13 cellular contexts compared by ENCODE assay signal in genomic region chr11:134275188-134275533, GRCh38. TPM values are rescaled to one million over a fixed set of nuclear protein-coding genes. Genes with fewer than 3 reads are reported as not detected.
A peak's percentile ranks its signal among the peaks of the same experiment; 100 is the strongest.
DNase-seq lines count a peak whose midpoint lies in the region; ATAC-seq, FAIRE-seq and TF ChIP-seq lines count a peak whose summit lies in the region.
"Had no signal": no experiment of that assay in that cellular context is flagged by ENCODE, and none has a peak within 500 bp of the region (broad histone marks: within the 10 kb centered on the region; RNA-seq: fewer than 3 reads in every experiment).

No MANE protein-coding gene starts in this region.

- H3K36me3 ChIP-seq in keratinocyte (ENCODE audit: control insufficient read depth in 2 of 2, extremely low read depth in 1 of 2, insufficient read depth in 2 of 2, low read length in 2 of 2): peaks cover 0 to 1% of the 10 kb centered on the region in 2 experiments
- H3K36me3 ChIP-seq: tibial artery had no signal

- H3K4me1 ChIP-seq in keratinocyte (ENCODE audit: control insufficient read depth, extremely low read depth, insufficient read depth, low read length): peaks cover 11% of the 10 kb centered on the region

- peak overlapping the region; percentile 90 for H2AFZ ChIP-seq in keratinocyte (ENCODE audit: control insufficient read depth, low read length)

- H3K27me3 ChIP-seq in keratinocyte (ENCODE audit: control insufficient read depth, extremely low read depth, insufficient read depth, low read length): no peaks in the 10 kb centered on the region

- H3K9me1 ChIP-seq in keratinocyte (ENCODE audit: control insufficient read depth, extremely low read depth, insufficient read depth, low read length): no peaks in the 10 kb centered on the region

- dilution Hi-C loops in keratinocyte (cut with MboI; ENCODE audit: extremely low pct_ligation_motif_present, low sequenced_read_pairs): no loop called here

- no peak for DNase-seq in activated naive CD4-positive, alpha-beta T cell (lab: John Stamatoyannopoulos, UW)
- DNase-seq in activated naive CD4-positive, alpha-beta T cell treated with anti-CD3 and anti-CD28 coated beads, Interleukin-2, amount 50 U/mL, for 72 hours (ENCODE audit: low spot score in 2 of 2): no peak
- DNase-seq in keratinocyte (ENCODE audit: low read depth, low spot score): no peak
- DNase-seq in nucleus accumbens (lab: John Stamatoyannopoulos, UW): no peak
- no peak for DNase-seq in NCI-H446 (lab: John Stamatoyannopoulos, UW)
- DNase-seq in NCI-H2227 (lab: John Stamatoyannopoulos, UW; ENCODE audit: unreplicated experiment): no peak
- DNase-seq: AML-193, NCI-H187 treated with DMSO at 0.1 percent for 48 hours, occipital lobe, tibial artery had no signal

- peak overlapping the region; percentile 92 for H3K4me3 Mint-ChIP-seq in activated naive CD4-positive, alpha-beta T cell treated with anti-CD3 and anti-CD28 coated beads, Interleukin-2, amount 50 U/mL, for 24 hours

- peak overlapping the region; percentile 63 for H3K4me2 ChIP-seq in keratinocyte (ENCODE audit: control insufficient read depth, extremely low read depth, insufficient read depth, low read depth, low read length)

- no peaks in the 10 kb centered on the region for H3K9me3 Mint-ChIP-seq in activated naive CD4-positive, alpha-beta T cell treated with anti-CD3 and anti-CD28 coated beads, Interleukin-2, amount 50 U/mL, for 24 hours
- no peaks in the 10 kb centered on the region for H3K9me3 Mint-ChIP-seq in activated naive CD4-positive, alpha-beta T cell treated with anti-CD3 and anti-CD28 coated beads, Interleukin-2, amount 50 U/mL, for 72 hours

- H3K27ac Mint-ChIP-seq in activated naive CD4-positive, alpha-beta T cell treated with anti-CD3 and anti-CD28 coated beads, Interleukin-2, amount 50 U/mL, for 24 hours: peak overlapping the region; percentile 89
- peak overlapping the region; percentile 88 to 97 for H3K27ac Mint-ChIP-seq in activated naive CD4-positive, alpha-beta T cell treated with anti-CD3 and anti-CD28 coated beads, Interleukin-2, amount 50 U/mL, for 72 hours

- H4K20me1 ChIP-seq in keratinocyte (ENCODE audit: control insufficient read depth, extremely low read depth, insufficient read depth, low read length): no peaks in the 10 kb centered on the region

- H3K27me3 Mint-ChIP-seq in activated naive CD4-positive, alpha-beta T cell treated with anti-CD3 and anti-CD28 coated beads, Interleukin-2, amount 50 U/mL, for 24 hours: peaks cover 3% of the 10 kb centered on the region

- peak overlapping the region; percentile 76 for H3K9ac ChIP-seq in keratinocyte (ENCODE audit: control insufficient read depth, extremely low read depth, insufficient read depth, low read length)

- TF ChIP-seq CTCF in keratinocyte (optimal IDR thresholded peaks at IDR 0.05 in 1 of 3, IDR thresholded peaks at IDR 0.05 in 1 of 3, conservative IDR thresholded peaks at IDR 0.05 in 1 of 3; ENCODE audit: extremely low read depth in 1 of 3, insufficient read depth in 2 of 3, low read length in 3 of 3): no peak

- H3K79me2 ChIP-seq in keratinocyte (ENCODE audit: control insufficient read depth, insufficient read depth, low read length): peaks cover 16% of the 10 kb centered on the region

- H3K27ac ChIP-seq in keratinocyte (ENCODE audit: control insufficient read depth, insufficient read depth, low read length): peak overlapping the region; percentile 41
- H3K27ac ChIP-seq: tibial artery had no signal

- no peak for ATAC-seq in activated naive CD4-positive, alpha-beta T cell treated with anti-CD3 and anti-CD28 coated beads, Interleukin-2, amount 50 U/mL, for 72 hours
- ATAC-seq in HG02973 (IDR thresholded peaks at IDR 0.05; ENCODE audit: unreplicated experiment): no peak

- H3K9me3 ChIP-seq in keratinocyte (ENCODE audit: control insufficient read depth, low read depth, low read length): no peaks in the 10 kb centered on the region

- peak overlapping the region; percentile 67 to 93 (median 68) for H3K4me3 ChIP-seq in keratinocyte (ENCODE audit: control insufficient read depth in 2 of 3, extremely low read depth in 1 of 3, insufficient read depth in 2 of 3, low read depth in 1 of 3, low read length in 3 of 3)

- H3K36me3 Mint-ChIP-seq in activated naive CD4-positive, alpha-beta T cell treated with anti-CD3 and anti-CD28 coated beads, Interleukin-2, amount 50 U/mL, for 24 hours: peaks cover 3% of the 10 kb centered on the region
- H3K36me3 Mint-ChIP-seq in activated naive CD4-positive, alpha-beta T cell treated with anti-CD3 and anti-CD28 coated beads, Interleukin-2, amount 50 U/mL, for 72 hours: peaks cover 11 to 20% of the 10 kb centered on the region in 2 donors

- peaks cover 58% of the 10 kb centered on the region for H3K4me1 Mint-ChIP-seq in activated naive CD4-positive, alpha-beta T cell treated with anti-CD3 and anti-CD28 coated beads, Interleukin-2, amount 50 U/mL, for 24 hours

- no peak for FAIRE-seq in keratinocyte (lab: Jason Lieb, UNC)
- FAIRE-seq: endometrium had no signal

RNA-seq across cellular contexts. Expression of gene GLB1L3, which starts 1.0 kb away (rescaled TPM):
- 10 to 100 TPM in 1 of 2 donors, 1 to 10 TPM in 1; 7.3 to 19.3 TPM for total RNA-seq in activated naive CD4-positive, alpha-beta T cell treated with anti-CD3 and anti-CD28 coated beads, Interleukin-2, amount 50 U/mL, for 72 hours
- polyA plus RNA-seq in keratinocyte: 2.2 to 4.6 TPM (median 3.0 TPM) in 3 replicates
- 1.4 TPM for polyA plus RNA-seq in keratinocyte (2011; ENCODE audit: low read depth)
- polyA plus RNA-seq in keratinocyte (2011; cell fraction: cytosol; rRNA removed): 1.7 and 1.9 TPM in 2 replicates
- polyA plus RNA-seq in keratinocyte (2011; cell fraction: nucleus; rRNA removed): 16.2 and 20.9 TPM in 2 replicates
- polyA plus RNA-seq in keratinocyte (2012; ENCODE audit: low replicate concordance): 2.8 and 4.0 TPM in 2 replicates
- polyA minus RNA-seq in keratinocyte: 1.5 to 2.6 TPM (median 2.5 TPM) in 3 replicates
- 1.9 TPM for polyA minus RNA-seq in keratinocyte (2011; cell fraction: cytosol; rRNA and poly(A)+ RNA removed)
- polyA minus RNA-seq in keratinocyte (2011; cell fraction: nucleus; rRNA and poly(A)+ RNA removed): 5.9 and 6.9 TPM in 2 replicates

RNA-seq across cellular contexts. Expression of gene ACAD8, which starts 21.8 kb away (rescaled TPM):
- total RNA-seq in activated naive CD4-positive, alpha-beta T cell treated with anti-CD3 and anti-CD28 coated beads, Interleukin-2, amount 50 U/mL, for 72 hours: 10 to 100 TPM; 19.2 to 25.2 TPM
- polyA plus RNA-seq in keratinocyte: 18.2 to 21.7 TPM (median 20.6 TPM) in 3 replicates
- 14.1 TPM for polyA plus RNA-seq in keratinocyte (2011; ENCODE audit: low read depth)
- 11.8 and 12.8 TPM in 2 replicates for polyA plus RNA-seq in keratinocyte (2011; cell fraction: cytosol; rRNA removed)
- 54.5 and 71.6 TPM in 2 replicates for polyA plus RNA-seq in keratinocyte (2011; cell fraction: nucleus; rRNA removed)
- 14.3 and 27.2 TPM in 2 replicates for polyA plus RNA-seq in keratinocyte (2012; ENCODE audit: low replicate concordance)
- polyA minus RNA-seq in keratinocyte: 13.0 to 16.7 TPM (median 14.9 TPM) in 3 replicates
- polyA minus RNA-seq in keratinocyte (2011; cell fraction: cytosol; rRNA and poly(A)+ RNA removed): 10.4 TPM
- polyA minus RNA-seq in keratinocyte (2011; cell fraction: nucleus; rRNA and poly(A)+ RNA removed): 9.9 and 17.2 TPM in 2 replicates

RNA-seq across cellular contexts. Expression of gene THYN1, which starts 22.0 kb away (rescaled TPM):
- 10 to 100 TPM; 81.4 to 85.0 TPM for total RNA-seq in activated naive CD4-positive, alpha-beta T cell treated with anti-CD3 and anti-CD28 coated beads, Interleukin-2, amount 50 U/mL, for 72 hours
- 33.9 to 47.9 TPM (median 45.8 TPM) in 3 replicates for polyA plus RNA-seq in keratinocyte
- 22.3 TPM for polyA plus RNA-seq in keratinocyte (2011; ENCODE audit: low read depth)
- 30.5 and 40.3 TPM in 2 replicates for polyA plus RNA-seq in keratinocyte (2011; cell fraction: cytosol; rRNA removed)
- 26.0 and 33.3 TPM in 2 replicates for polyA plus RNA-seq in keratinocyte (2011; cell fraction: nucleus; rRNA removed)
- polyA plus RNA-seq in keratinocyte (2012; ENCODE audit: low replicate concordance): 22.4 and 35.8 TPM in 2 replicates
- polyA minus RNA-seq in keratinocyte: 6.1 to 33.5 TPM (median 22.0 TPM) in 3 replicates
- 18.0 TPM for polyA minus RNA-seq in keratinocyte (2011; cell fraction: cytosol; rRNA and poly(A)+ RNA removed)
- 4.9 and 14.1 TPM in 2 replicates for polyA minus RNA-seq in keratinocyte (2011; cell fraction: nucleus; rRNA and poly(A)+ RNA removed)

RNA-seq across cellular contexts. Expression of gene VPS26B, which starts 50.7 kb away (rescaled TPM):
- 10 to 100 TPM; 38.5 to 39.2 TPM for total RNA-seq in activated naive CD4-positive, alpha-beta T cell treated with anti-CD3 and anti-CD28 coated beads, Interleukin-2, amount 50 U/mL, for 72 hours
- 43.2 to 50.2 TPM (median 46.9 TPM) in 3 replicates for polyA plus RNA-seq in keratinocyte
- polyA plus RNA-seq in keratinocyte (2011; ENCODE audit: low read depth): 44.1 TPM
- polyA plus RNA-seq in keratinocyte (2011; cell fraction: cytosol; rRNA removed): 39.1 and 46.5 TPM in 2 replicates
- 78.3 and 81.3 TPM in 2 replicates for polyA plus RNA-seq in keratinocyte (2011; cell fraction: nucleus; rRNA removed)
- polyA plus RNA-seq in keratinocyte (2012; ENCODE audit: low replicate concordance): 25.4 and 43.6 TPM in 2 replicates
- 53.0 to 82.4 TPM (median 60.8 TPM) in 3 replicates for polyA minus RNA-seq in keratinocyte
- polyA minus RNA-seq in keratinocyte (2011; cell fraction: cytosol; rRNA and poly(A)+ RNA removed): 48.7 TPM
- 25.6 and 35.4 TPM in 2 replicates for polyA minus RNA-seq in keratinocyte (2011; cell fraction: nucleus; rRNA and poly(A)+ RNA removed)

RNA-seq across cellular contexts. Expression of gene NCAPD3, which starts 51.4 kb away (rescaled TPM):
- total RNA-seq in activated naive CD4-positive, alpha-beta T cell treated with anti-CD3 and anti-CD28 coated beads, Interleukin-2, amount 50 U/mL, for 72 hours: 100 to 1,000 TPM in 1 of 2 donors, 10 to 100 TPM in 1; 93.7 to 169 TPM
- 16.6 to 23.0 TPM (median 21.4 TPM) in 3 replicates for polyA plus RNA-seq in keratinocyte
- polyA plus RNA-seq in keratinocyte (2011; ENCODE audit: low read depth): 8.2 TPM
- polyA plus RNA-seq in keratinocyte (2011; cell fraction: cytosol; rRNA removed): 9.6 and 11.8 TPM in 2 replicates
- polyA plus RNA-seq in keratinocyte (2011; cell fraction: nucleus; rRNA removed): 26.5 and 29.5 TPM in 2 replicates
- polyA plus RNA-seq in keratinocyte (2012; ENCODE audit: low replicate concordance): 6.5 and 17.5 TPM in 2 replicates
- 23.3 to 35.8 TPM (median 24.8 TPM) in 3 replicates for polyA minus RNA-seq in keratinocyte
- 13.8 TPM for polyA minus RNA-seq in keratinocyte (2011; cell fraction: cytosol; rRNA and poly(A)+ RNA removed)
- polyA minus RNA-seq in keratinocyte (2011; cell fraction: nucleus; rRNA and poly(A)+ RNA removed): 25.9 and 28.3 TPM in 2 replicates
